8 cellular contexts compared by ENCODE assay signal in genomic region chr18:76496200-76496890, GRCh38. TPM values are rescaled to one million over a fixed set of nuclear protein-coding genes. Genes with fewer than 3 reads are reported as not detected.
DNase-seq lines count a peak whose midpoint lies in the region; ATAC-seq and TF ChIP-seq lines count a peak whose summit lies in the region.

No MANE protein-coding gene starts in this region.

- in situ Hi-C loops in GM18951 (cut with MboI; ENCODE audit: low sequenced_read_pairs, unreplicated experiment) (no loop called here), G401 (cut with HindIII; ENCODE audit: low sequenced_read_pairs) (no loop called here)

- H3K27me3 ChIP-seq in left ventricle myocardium inferior (ENCODE audit: low read depth) (no peaks in the 10 kb centered on the region), prostate gland (replicated peaks; ENCODE audit: insufficient read depth) (no peaks in the 10 kb centered on the region)

- DNase-seq in NCI-H748 (lab: John Stamatoyannopoulos, UW; ENCODE audit: unreplicated experiment): peak; percentile 92
- DNase-seq in activated naive CD4-positive, alpha-beta T cell treated with Interleukin-2 at 50 U/mL for 16 hours: peak; percentile 30
- peak; percentile 67 for DNase-seq in left ventricle myocardium inferior
- no peak for DNase-seq in prostate gland (ENCODE audit: low spot score)
- DNase-seq in SW480 (ENCODE audit: low spot score): no peak
- no peak for DNase-seq in G401 (ENCODE audit: low spot score)

- ATAC-seq in HG03378 (IDR thresholded peaks at IDR 0.05; ENCODE audit: unreplicated experiment): no peak

- TF ChIP-seq POLR2A in GM18951 (IDR thresholded peaks at IDR 0.05; ENCODE audit: extremely low read depth, insufficient read depth, insufficient read length) (peak; percentile 26), prostate gland (IDR thresholded peaks at IDR 0.05) (no peak)

- no peak for TF ChIP-seq CTCF in left ventricle myocardium inferior (IDR thresholded peaks at IDR 0.05; ENCODE audit: borderline replicate concordance)
- TF ChIP-seq CTCF in prostate gland (IDR thresholded peaks at IDR 0.05): no peak

- H3K4me1 ChIP-seq in left ventricle myocardium inferior (peaks cover 40% of the 10 kb centered on the region), prostate gland (replicated peaks) (no peaks in the 10 kb centered on the region)

- H3K36me3 ChIP-seq in left ventricle myocardium inferior (no peaks in the 10 kb centered on the region), prostate gland (no peaks in the 10 kb centered on the region)

- H3K27ac ChIP-seq in left ventricle myocardium inferior (replicated peaks): peak overlapping the region; percentile 80
- peak overlapping the region; percentile 72 to 81 for H3K27ac ChIP-seq in prostate gland

- intact Hi-C loops in left ventricle myocardium inferior (cut with micrococcal nuclease): no loop called here
- intact Hi-C loops in prostate gland (cut with DNase I): loop anchor here (2.0 to 10.0 kb wide), 3 partner anchors 22 to 188 kb away; no protein-coding TSS in a partner anchor

- H3K9me3 ChIP-seq in left ventricle myocardium inferior (replicated peaks): no peaks in the 10 kb centered on the region
- H3K9me3 ChIP-seq in prostate gland: no peaks in the 10 kb centered on the region

- WGBS in prostate gland: 14% methylated on average over 47 of the region's 47 CpGs

- peak overlapping the region; percentile 87 for H3K4me3 ChIP-seq in left ventricle myocardium inferior
- H3K4me3 ChIP-seq in prostate gland: peak overlapping the region; percentile 69 to 86

RNA-seq across cellular contexts. Expression of gene ZNF516, which starts 1.3 kb away (rescaled TPM):
- total RNA-seq in left ventricle myocardium inferior (11.5 TPM), prostate gland (100 to 1,000 TPM in 1 of 2 donors, 10 to 100 TPM in 1; 25.0 to 158 TPM)
- 8.4 and 9.6 TPM in 2 replicates for total RNA-seq in G401 (2014; rRNA removed; shearing (Covaris generic))

Comparison
In these comparisons a context has a peak if more than half of its experiments do, and no peak if none do; other contexts are left out.
1. DNase-seq: peak in NCI-H748 (single experiment), activated naive CD4-positive, alpha-beta T cell treated with Interleukin-2 at 50 U/mL for 16 hours (single experiment) and left ventricle myocardium inferior (single experiment); none in prostate gland (single experiment), SW480 (single experiment) and G401 (single experiment).